14 cellular contexts compared by ENCODE assay signal in genomic region chr20:50654899-50655298, GRCh38. TPM values are rescaled to one million over a fixed set of nuclear protein-coding genes. Genes with fewer than 3 reads are reported as not detected.
DNase-seq lines count a peak whose midpoint lies in the region; ATAC-seq and TF ChIP-seq lines count a peak whose summit lies in the region.
"Had no signal": no experiment of that assay in that cellular context is flagged by ENCODE, and none has a peak within 500 bp of the region (broad histone marks: within the 10 kb centered on the region; RNA-seq: fewer than 3 reads in every experiment).

No MANE protein-coding gene starts in this region.

- H3K4me1 Mint-ChIP-seq in MCF 10A (ENCODE audit: insufficient read depth, unreplicated experiment), result peaks cover 3% of the 10 kb centered on the region
- no peaks in the 10 kb centered on the region for H3K4me1 Mint-ChIP-seq in CD8-positive, alpha-beta memory T cell
- H3K4me1 Mint-ChIP-seq in stimulated activated naive B cell treated with anti-CD40 and anti-IgM and Interleukin-4, amounts not matched to agents 10 μg/mL and 1 μg/mL and 100 μg/mL, for 72 hours, result no peaks in the 10 kb centered on the region
- H3K4me1 Mint-ChIP-seq in activated CD4-positive, alpha-beta memory T cell treated with anti-CD3 and anti-CD28 coated beads, Interleukin-2, amount 10 ng/mL, durations not matched to agents 7 days and 5 days, result no peaks in the 10 kb centered on the region
- H3K4me1 Mint-ChIP-seq: activated CD4-positive, alpha-beta T cell treated with anti-CD3 and anti-CD28 coated beads for 36 hours had no signal

- CTCF ChIA-PET in MCF 10A (lab: Yijun Ruan, JAX), result interaction anchor here (0.6 kb wide), 1 partner anchor 13 kb away, joined by 3 read pairs; no protein-coding TSS in a partner anchor
- CTCF ChIA-PET in CD8-positive, alpha-beta memory T cell (lab: Charles Lee), result no interaction called here
- CTCF ChIA-PET in activated CD4-positive, alpha-beta memory T cell treated with anti-CD3 and anti-CD28 coated beads, Interleukin-2, amount 10 ng/mL, durations not matched to agents 7 days and 5 days (lab: Charles Lee), result no interaction called here

- no peaks in the 10 kb centered on the region for H3K9me3 ChIP-seq in breast epithelium
- no peaks in the 10 kb centered on the region for H3K9me3 ChIP-seq in ovary
- no peaks in the 10 kb centered on the region for H3K9me3 ChIP-seq in CD8-positive, alpha-beta memory T cell (ENCODE audit: low read length)
- H3K9me3 ChIP-seq: mucosa of descending colon had no signal

- no peak for TF ChIP-seq EP300 in ovary (IDR thresholded peaks at IDR 0.05)

- intact Hi-C loops in breast epithelium (cut with DNase I; ENCODE audit: low total_unique reads) (no loop called here), MCF 10A (cut with micrococcal nuclease) (no loop called here), Right ventricle myocardium superior (cut with DNase I) (no loop called here), ovary (cut with DNase I) (no loop called here)

- no peaks in the 10 kb centered on the region for H3K9me3 Mint-ChIP-seq in MCF 10A (ENCODE audit: unreplicated experiment)
- H3K9me3 Mint-ChIP-seq in CD8-positive, alpha-beta memory T cell, result peaks cover 0 to 1% (median 0%) of the 10 kb centered on the region in 5 donors
- peaks cover 2% of the 10 kb centered on the region in 2 donors for H3K9me3 Mint-ChIP-seq in stimulated activated naive B cell treated with anti-CD40 and anti-IgM and Interleukin-4, amounts not matched to agents 10 μg/mL and 1 μg/mL and 100 μg/mL, for 72 hours
- no peaks in the 10 kb centered on the region for H3K9me3 Mint-ChIP-seq in activated CD4-positive, alpha-beta memory T cell treated with anti-CD3 and anti-CD28 coated beads, Interleukin-2, amount 10 ng/mL, durations not matched to agents 7 days and 5 days

- peak; percentile 18 for ATAC-seq in Right ventricle myocardium superior (ENCODE audit: poor library complexity)
- no peak for ATAC-seq in stimulated activated naive B cell treated with anti-CD40 and anti-IgM and Interleukin-4, amounts not matched to agents 10 μg/mL and 1 μg/mL and 100 μg/mL, for 72 hours (replicated peaks)
- ATAC-seq: activated CD4-positive, alpha-beta T cell treated with anti-CD3 and anti-CD28 coated beads for 36 hours had no signal

- H3K4me3 ChIP-seq in breast epithelium (peak overlapping the region in 2 of 3 donors; percentile 0 to 42), ovary (no peak overlapping the region)
- H3K4me3 ChIP-seq in CD8-positive, alpha-beta memory T cell (ENCODE audit: low read length), result no peak overlapping the region
- H3K4me3 ChIP-seq: mucosa of descending colon had no signal

- 14 to 15% (median 15%) methylated on average over 6 of the region's 6 CpGs for WGBS in ovary, 3 donors

- H3K4me1 ChIP-seq in breast epithelium (peaks cover 0 to 8% of the 10 kb centered on the region in 2 donors), ovary (ENCODE audit: insufficient read depth) (peaks cover 13% of the 10 kb centered on the region)
- H3K4me1 ChIP-seq in CD8-positive, alpha-beta memory T cell (ENCODE audit: insufficient read depth, low read length), result no peaks in the 10 kb centered on the region

- H3K27me3 ChIP-seq in breast epithelium (no peaks in the 10 kb centered on the region), ovary (no peaks in the 10 kb centered on the region)
- no peaks in the 10 kb centered on the region for H3K27me3 ChIP-seq in CD8-positive, alpha-beta memory T cell (ENCODE audit: insufficient read depth, low read length, poor library complexity, severe bottlenecking)

- H3K36me3 ChIP-seq in breast epithelium (no peaks in the 10 kb centered on the region), ovary (no peaks in the 10 kb centered on the region)
- H3K36me3 ChIP-seq in CD8-positive, alpha-beta memory T cell (ENCODE audit: insufficient read depth, low read length), result no peaks in the 10 kb centered on the region

- H3K27ac Mint-ChIP-seq in MCF 10A (ENCODE audit: low read depth, unreplicated experiment), result no peak overlapping the region
- no peak overlapping the region for H3K27ac Mint-ChIP-seq in CD8-positive, alpha-beta memory T cell
- no peak overlapping the region for H3K27ac Mint-ChIP-seq in stimulated activated naive B cell treated with anti-CD40 and anti-IgM and Interleukin-4, amounts not matched to agents 10 μg/mL and 1 μg/mL and 100 μg/mL, for 72 hours
- H3K27ac Mint-ChIP-seq in activated CD4-positive, alpha-beta memory T cell treated with anti-CD3 and anti-CD28 coated beads, Interleukin-2, amount 10 ng/mL, durations not matched to agents 7 days and 5 days, result no peak overlapping the region
- H3K27ac Mint-ChIP-seq: activated CD4-positive, alpha-beta T cell treated with anti-CD3 and anti-CD28 coated beads for 36 hours had no signal

- no peaks in the 10 kb centered on the region for H3K36me3 Mint-ChIP-seq in MCF 10A (ENCODE audit: insufficient read depth, unreplicated experiment)
- no peaks in the 10 kb centered on the region for H3K36me3 Mint-ChIP-seq in CD8-positive, alpha-beta memory T cell
- H3K36me3 Mint-ChIP-seq in stimulated activated naive B cell treated with anti-CD40 and anti-IgM and Interleukin-4, amounts not matched to agents 10 μg/mL and 1 μg/mL and 100 μg/mL, for 72 hours, result no peaks in the 10 kb centered on the region
- no peaks in the 10 kb centered on the region for H3K36me3 Mint-ChIP-seq in activated CD4-positive, alpha-beta memory T cell treated with anti-CD3 and anti-CD28 coated beads, Interleukin-2, amount 10 ng/mL, durations not matched to agents 7 days and 5 days (ENCODE audit: low read depth)

- H3K27ac ChIP-seq in breast epithelium (peak overlapping the region; percentile 76 to 92), ovary (peak overlapping the region; percentile 73 to 83)
- no peak overlapping the region for H3K27ac ChIP-seq in CD8-positive, alpha-beta memory T cell (ENCODE audit: low read depth, low read length)

- POLR2A ChIA-PET in MCF 10A (lab: Yijun Ruan, JAX), result interaction anchor here (1.1 kb wide), 1 partner anchor 8 kb away, joined by 5 read pairs; no protein-coding TSS in a partner anchor
- POLR2A ChIA-PET in CD8-positive, alpha-beta memory T cell (lab: Charles Lee), result no interaction called here
- POLR2A ChIA-PET in activated CD4-positive, alpha-beta memory T cell treated with anti-CD3 and anti-CD28 coated beads, Interleukin-2, amount 10 ng/mL, durations not matched to agents 7 days and 5 days (lab: Charles Lee), result no interaction called here

- TF ChIP-seq POLR2A in breast epithelium (IDR thresholded peaks at IDR 0.05), result no peak
- no peak for TF ChIP-seq POLR2A in ovary (IDR thresholded peaks at IDR 0.05)

- DNase-seq in breast epithelium (ENCODE audit: low spot score in 2 of 2), result no peak
- DNase-seq in MCF 10A (ENCODE audit: unreplicated experiment), result no peak
- no peak for DNase-seq in Right ventricle myocardium superior
- peak in 2 of 5 donors; percentile 44 to 60 for DNase-seq in ovary
- no peak for DNase-seq in CD8-positive, alpha-beta memory T cell
- DNase-seq in stimulated activated naive B cell treated with anti-CD40 and anti-IgM and Interleukin-4, amounts not matched to agents 10 μg/mL and 1 μg/mL and 100 μg/mL, for 72 hours, result no peak
- DNase-seq in stimulated activated naive CD4-positive, alpha-beta T cell (lab: John Stamatoyannopoulos, UW), result no peak
- DNase-seq in activated CD4-positive, alpha-beta memory T cell treated with anti-CD3 and anti-CD28 coated beads, Interleukin-2, amount 10 ng/mL, durations not matched to agents 7 days and 5 days, result no peak
- DNase-seq: activated CD4-positive, alpha-beta T cell treated with anti-CD3 and anti-CD28 coated beads for 36 hours; NCI-H1048; SIG-M5; stimulated activated CD4-positive, alpha-beta T cell treated with anti-CD3 and anti-CD28 coated beads, Interleukin-12 subunit alpha, Interleukin-12 subunit beta, amount 100 ng/mL, for 4 hours had no signal

- no TSS peak for BruUV-seq in MCF 10A (replicated peaks; lab: Mats Ljungman, UMichigan)

- H3K27me3 Mint-ChIP-seq in MCF 10A (ENCODE audit: insufficient read depth, unreplicated experiment), result no peaks in the 10 kb centered on the region
- peaks cover 3 to 18% of the 10 kb centered on the region in 2 donors for H3K27me3 Mint-ChIP-seq in CD8-positive, alpha-beta memory T cell
- H3K27me3 Mint-ChIP-seq in stimulated activated naive B cell treated with anti-CD40 and anti-IgM and Interleukin-4, amounts not matched to agents 10 μg/mL and 1 μg/mL and 100 μg/mL, for 72 hours, result peaks cover 3 to 17% of the 10 kb centered on the region in 2 donors
- peaks cover 2% of the 10 kb centered on the region for H3K27me3 Mint-ChIP-seq in activated CD4-positive, alpha-beta memory T cell treated with anti-CD3 and anti-CD28 coated beads, Interleukin-2, amount 10 ng/mL, durations not matched to agents 7 days and 5 days
- H3K27me3 Mint-ChIP-seq: activated CD4-positive, alpha-beta T cell treated with anti-CD3 and anti-CD28 coated beads for 36 hours had no signal

- no peak overlapping the region for H3K4me3 Mint-ChIP-seq in MCF 10A (ENCODE audit: unreplicated experiment)
- H3K4me3 Mint-ChIP-seq in CD8-positive, alpha-beta memory T cell, result no peak overlapping the region
- H3K4me3 Mint-ChIP-seq in stimulated activated naive B cell treated with anti-CD40 and anti-IgM and Interleukin-4, amounts not matched to agents 10 μg/mL and 1 μg/mL and 100 μg/mL, for 72 hours, result no peak overlapping the region
- no peak overlapping the region for H3K4me3 Mint-ChIP-seq in activated CD4-positive, alpha-beta memory T cell treated with anti-CD3 and anti-CD28 coated beads, Interleukin-2, amount 10 ng/mL, durations not matched to agents 7 days and 5 days
- H3K4me3 Mint-ChIP-seq: activated CD4-positive, alpha-beta T cell treated with anti-CD3 and anti-CD28 coated beads for 36 hours had no signal

- TF ChIP-seq CTCF in breast epithelium (IDR thresholded peaks at IDR 0.05) (no peak), MCF 10A (IDR thresholded peaks at IDR 0.05; ENCODE audit: unreplicated experiment) (no peak), ovary (IDR thresholded peaks at IDR 0.05) (no peak)

RNA-seq across cellular contexts. Expression of gene RIPOR3, which starts 36.4 kb away (rescaled TPM):
- 10 to 100 TPM in 2 of 3 donors, 1 to 10 TPM in 1; 4.5 to 35.5 (median 26.9) TPM for total RNA-seq in breast epithelium
- not detected in 2 replicates for total RNA-seq in MCF 10A (2022)
- total RNA-seq in Right ventricle myocardium superior, result 8.1 TPM
- 10 to 100 TPM in 2 of 7 donors, 1 to 10 TPM in 5; 1.3 to 22.7 (median 8.0) TPM for total RNA-seq in ovary
- 1 to 10 TPM; 1.7 to 9.6 TPM for polyA plus RNA-seq in ovary
- not detected for total RNA-seq in CD8-positive, alpha-beta memory T cell
- 1.8 TPM for polyA plus RNA-seq in CD8-positive, alpha-beta memory T cell
- not detected for total RNA-seq in activated CD4-positive, alpha-beta memory T cell treated with anti-CD3 and anti-CD28 coated beads, Interleukin-2, amount 10 ng/mL, durations not matched to agents 7 days and 5 days
- total RNA-seq: A172; activated CD4-positive, alpha-beta T cell treated with anti-CD3 and anti-CD28 coated beads for 36 hours had no signal

Comparison
In these comparisons a context has a peak if more than half of its experiments do, and no peak if none do; other contexts are left out.
1. H3K4me3 ChIP-seq: peak in breast epithelium (2 of 3); none in ovary (single experiment) and CD8-positive, alpha-beta memory T cell (single experiment).